In the genomic region with DNA sequence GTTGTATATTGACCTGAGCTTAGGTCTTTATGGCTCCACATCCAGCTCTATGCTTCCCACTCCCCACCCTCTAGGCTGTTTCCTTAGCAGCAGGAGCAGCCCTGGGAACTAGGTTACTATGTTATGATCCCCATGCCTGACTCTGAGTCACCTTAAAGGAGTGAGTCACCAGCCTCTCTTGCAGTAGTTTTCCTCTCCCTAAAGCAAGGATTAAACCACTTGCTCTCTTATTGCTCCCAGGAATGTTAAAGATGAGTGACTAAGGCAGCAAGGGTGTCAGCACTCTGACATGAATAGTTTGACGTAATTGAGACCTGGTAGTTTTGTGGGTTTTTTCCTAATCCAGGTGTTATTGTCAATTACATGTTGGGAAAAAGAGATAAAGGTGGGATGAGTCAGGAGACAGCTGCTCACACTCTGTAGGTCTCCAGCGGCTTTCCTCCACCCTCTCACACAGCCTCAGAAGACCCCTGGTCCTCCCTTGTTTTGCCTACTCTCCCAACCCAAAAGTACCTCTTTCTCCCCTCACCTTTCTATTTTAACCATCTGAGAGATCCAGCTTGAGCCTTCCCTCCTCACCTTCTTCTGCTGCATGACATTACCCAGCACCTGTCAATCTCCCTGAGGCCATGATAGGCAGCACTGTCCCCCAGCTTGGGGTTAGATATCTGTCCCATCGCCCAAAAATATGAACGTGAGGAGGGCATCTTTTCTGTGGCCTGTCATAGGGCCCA, we compare ENCODE assay signal across 8 cellular contexts.
DNase-seq lines count a peak whose midpoint lies in the region; ATAC-seq lines count a peak whose summit lies in the region.

No MANE protein-coding gene starts in this region.

- H3K4me1 Mint-ChIP-seq in naive thymus-derived CD4-positive, alpha-beta T cell: no peaks in the 10 kb centered on the region

- H3K9me3 ChIP-seq in naive thymus-derived CD4-positive, alpha-beta T cell (ENCODE audit: control insufficient read depth in 2 of 3, low read length in 3 of 3): no peaks in the 10 kb centered on the region

- H3K9me3 Mint-ChIP-seq in naive thymus-derived CD4-positive, alpha-beta T cell: peaks cover 0 to 32% (median 15%) of the 10 kb centered on the region in 11 donors

- ATAC-seq in HG03457 (IDR thresholded peaks at IDR 0.05; ENCODE audit: unreplicated experiment) (no peak), left ventricle myocardium superior (no peak)
- no peak for ATAC-seq in naive thymus-derived CD4-positive, alpha-beta T cell

- no peaks in the 10 kb centered on the region for H3K36me3 ChIP-seq in naive thymus-derived CD4-positive, alpha-beta T cell (ENCODE audit: control insufficient read depth in 2 of 3, insufficient read depth in 3 of 3, low read length in 3 of 3)

- DNase-seq in GM04503 (ENCODE audit: low read depth) (peak; percentile 98), RPMI7951 (ENCODE audit: low read depth) (peak; percentile 96), fibroblast of peridontal ligament (ENCODE audit: extremely low read depth) (peak; percentile 94), renal cortical epithelial cell (ENCODE audit: low read depth) (peak; percentile 100), NK-92 (lab: John Stamatoyannopoulos, UW; ENCODE audit: unreplicated experiment) (no peak), left ventricle myocardium superior (no peak)
- no peak for DNase-seq in naive thymus-derived CD4-positive, alpha-beta T cell

- CTCF ChIA-PET in naive thymus-derived CD4-positive, alpha-beta T cell (lab: Charles Lee): no interaction called here

- no peak overlapping the region for H3K27ac Mint-ChIP-seq in naive thymus-derived CD4-positive, alpha-beta T cell

- H3K27me3 Mint-ChIP-seq in naive thymus-derived CD4-positive, alpha-beta T cell: peaks cover 3 to 49% (median 36%) of the 10 kb centered on the region in 5 donors

- H3K27ac ChIP-seq in naive thymus-derived CD4-positive, alpha-beta T cell (ENCODE audit: low read depth, low read length): no peak overlapping the region

- POLR2A ChIA-PET in naive thymus-derived CD4-positive, alpha-beta T cell (lab: Charles Lee): no interaction called here

- no peaks in the 10 kb centered on the region for H3K4me1 ChIP-seq in naive thymus-derived CD4-positive, alpha-beta T cell (ENCODE audit: control insufficient read depth in 2 of 2, insufficient read depth in 2 of 2, low read length in 2 of 2)

- H3K4me3 Mint-ChIP-seq in naive thymus-derived CD4-positive, alpha-beta T cell: no peak overlapping the region

- intact Hi-C loops in naive thymus-derived CD4-positive, alpha-beta T cell (cut with micrococcal nuclease): no loop called here
- intact Hi-C loops in left ventricle myocardium superior (cut with micrococcal nuclease): no loop called here

- no peaks in the 10 kb centered on the region for H3K27me3 ChIP-seq in naive thymus-derived CD4-positive, alpha-beta T cell (ENCODE audit: control insufficient read depth in 2 of 2, insufficient read depth in 2 of 2, low read length in 2 of 2)

- peaks cover 0 to 4% (median 0%) of the 10 kb centered on the region in 5 donors for H3K36me3 Mint-ChIP-seq in naive thymus-derived CD4-positive, alpha-beta T cell

- H3K4me3 ChIP-seq in naive thymus-derived CD4-positive, alpha-beta T cell (ENCODE audit: low read length): no peak overlapping the region

Comparison
In these comparisons a context has a peak if more than half of its experiments do, and no peak if none do; other contexts are left out.
1. DNase-seq: peak in GM04503 (single experiment), RPMI7951 (single experiment), fibroblast of peridontal ligament (single experiment) and renal cortical epithelial cell (single experiment); none in NK-92 (single experiment), naive thymus-derived CD4-positive, alpha-beta T cell (0 of 9) and left ventricle myocardium superior (single experiment).